In genomic region chr6:142944126-142945066, GRCh38 we compare ENCODE assay signal across 1 cellular context.
TF ChIP-seq lines count a peak whose summit lies in the region.

No MANE protein-coding gene starts in this region.

TF ChIP-seq in HepG2, 621 proteins besides CTCF, POLR2A, EP300 and RAD21 (continued from another document and continues in another):
- TF ChIP-seq, protein P1, sequence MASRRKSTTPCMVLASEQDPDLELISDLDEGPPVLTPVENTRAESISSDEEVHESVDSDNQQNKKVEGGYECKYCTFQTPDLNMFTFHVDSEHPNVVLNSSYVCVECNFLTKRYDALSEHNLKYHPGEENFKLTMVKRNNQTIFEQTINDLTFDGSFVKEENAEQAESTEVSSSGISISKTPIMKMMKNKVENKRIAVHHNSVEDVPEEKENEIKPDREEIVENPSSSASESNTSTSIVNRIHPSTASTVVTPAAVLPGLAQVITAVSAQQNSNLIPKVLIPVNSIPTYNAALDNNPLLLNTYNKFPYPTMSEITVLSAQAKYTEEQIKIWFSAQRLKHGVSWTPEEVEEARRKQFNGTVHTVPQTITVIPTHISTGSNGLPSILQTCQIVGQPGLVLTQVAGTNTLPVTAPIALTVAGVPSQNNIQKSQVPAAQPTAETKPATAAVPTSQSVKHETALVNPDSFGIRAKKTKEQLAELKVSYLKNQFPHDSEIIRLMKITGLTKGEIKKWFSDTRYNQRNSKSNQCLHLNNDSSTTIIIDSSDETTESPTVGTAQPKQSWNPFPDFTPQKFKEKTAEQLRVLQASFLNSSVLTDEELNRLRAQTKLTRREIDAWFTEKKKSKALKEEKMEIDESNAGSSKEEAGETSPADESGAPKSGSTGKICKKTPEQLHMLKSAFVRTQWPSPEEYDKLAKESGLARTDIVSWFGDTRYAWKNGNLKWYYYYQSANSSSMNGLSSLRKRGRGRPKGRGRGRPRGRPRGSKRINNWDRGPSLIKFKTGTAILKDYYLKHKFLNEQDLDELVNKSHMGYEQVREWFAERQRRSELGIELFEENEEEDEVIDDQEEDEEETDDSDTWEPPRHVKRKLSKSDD (CRISPR knock-in tag; IDR thresholded peaks at IDR 0.05; ENCODE audit: low read depth), result peak; percentile 1; the same call in 1 of the 2 replicates
- peak; percentile 84; the same call in 1 of the 2 replicates for TF ChIP-seq SP5 (CRISPR knock-in tag; IDR thresholded peaks at IDR 0.05; ENCODE audit: borderline replicate concordance, low read depth)
- 0 out of 2 replicates have a peak, but pooled peaks have one; percentile 15 for TF ChIP-seq ATF5 (CRISPR knock-in tag; IDR thresholded peaks at IDR 0.05; ENCODE audit: low read depth)
- 0 out of 2 replicates have a peak, but pooled peaks have one; percentile 72 for TF ChIP-seq ZNF567 (CRISPR knock-in tag; IDR thresholded peaks at IDR 0.05; ENCODE audit: borderline replicate concordance)
- peak; percentile 3; the same call in 1 of the 2 replicates for TF ChIP-seq SMC3 (IDR thresholded peaks at IDR 0.05; ENCODE audit: low read length)
- TF ChIP-seq PATZ1 (CRISPR knock-in tag; IDR thresholded peaks at IDR 0.05), result peak; percentile 72
- TF ChIP-seq PHF8 (CRISPR knock-in tag; IDR thresholded peaks at IDR 0.05), result peak; percentile 60; the same call in 1 of the 2 replicates
- TF ChIP-seq HNF4A (CRISPR knock-in tag; IDR thresholded peaks at IDR 0.05), result no peak
- 0 out of 2 replicates have a peak, but pooled peaks have one; percentile 46 for TF ChIP-seq ZNF615 (CRISPR knock-in tag; IDR thresholded peaks at IDR 0.05; ENCODE audit: borderline replicate concordance)
- no peak for TF ChIP-seq CBX2 (IDR thresholded peaks at IDR 0.05; ENCODE audit: low read depth, low read length)
- TF ChIP-seq CBX2 (CRISPR knock-in tag; IDR thresholded peaks at IDR 0.05; ENCODE audit: low read depth), result no peak
- TF ChIP-seq SP1 (IDR thresholded peaks at IDR 0.05), result no peak
- 0 out of 2 replicates have a peak, but pooled peaks have one; percentile 8 for TF ChIP-seq SP1 (CRISPR knock-in tag; IDR thresholded peaks at IDR 0.05)
- no peak for TF ChIP-seq EHMT2 (IDR thresholded peaks at IDR 0.05; ENCODE audit: borderline replicate concordance, low read depth, low read length)
- no peak for TF ChIP-seq SNRNP70 (IDR thresholded peaks at IDR 0.05; ENCODE audit: low read depth, low read length)
- peak; percentile 63 for TF ChIP-seq HNRNPK (IDR thresholded peaks at IDR 0.05; ENCODE audit: low read depth, low read length, poor library complexity, severe bottlenecking)
- TF ChIP-seq ZBTB43 (CRISPR knock-in tag; conservative IDR thresholded peaks at IDR 0.05), result no peak
- TF ChIP-seq MYC (CRISPR knock-in tag; IDR thresholded peaks at IDR 0.05; ENCODE audit: borderline replicate concordance), result peak; percentile 83
- TF ChIP-seq ZNF570 (CRISPR knock-in tag; IDR thresholded peaks at IDR 0.05; ENCODE audit: borderline replicate concordance), result no peak
- no peak for TF ChIP-seq ZNF549 (CRISPR knock-in tag; IDR thresholded peaks at IDR 0.05)
- TF ChIP-seq ZNF317 (CRISPR knock-in tag; IDR thresholded peaks at IDR 0.05), result peak; percentile 69
- TF ChIP-seq RBM22 (optimal IDR thresholded peaks at IDR 0.05; ENCODE audit: low read length), result no peak
- TF ChIP-seq, protein P2, sequence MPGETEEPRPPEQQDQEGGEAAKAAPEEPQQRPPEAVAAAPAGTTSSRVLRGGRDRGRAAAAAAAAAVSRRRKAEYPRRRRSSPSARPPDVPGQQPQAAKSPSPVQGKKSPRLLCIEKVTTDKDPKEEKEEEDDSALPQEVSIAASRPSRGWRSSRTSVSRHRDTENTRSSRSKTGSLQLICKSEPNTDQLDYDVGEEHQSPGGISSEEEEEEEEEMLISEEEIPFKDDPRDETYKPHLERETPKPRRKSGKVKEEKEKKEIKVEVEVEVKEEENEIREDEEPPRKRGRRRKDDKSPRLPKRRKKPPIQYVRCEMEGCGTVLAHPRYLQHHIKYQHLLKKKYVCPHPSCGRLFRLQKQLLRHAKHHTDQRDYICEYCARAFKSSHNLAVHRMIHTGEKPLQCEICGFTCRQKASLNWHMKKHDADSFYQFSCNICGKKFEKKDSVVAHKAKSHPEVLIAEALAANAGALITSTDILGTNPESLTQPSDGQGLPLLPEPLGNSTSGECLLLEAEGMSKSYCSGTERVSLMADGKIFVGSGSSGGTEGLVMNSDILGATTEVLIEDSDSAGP (CRISPR knock-in tag; IDR thresholded peaks at IDR 0.05; ENCODE audit: borderline replicate concordance), result peak; percentile 92
- TF ChIP-seq ZSCAN12 (CRISPR knock-in tag; IDR thresholded peaks at IDR 0.05), result no peak
- TF ChIP-seq ARHGAP35 (CRISPR knock-in tag; IDR thresholded peaks at IDR 0.05; ENCODE audit: borderline replicate concordance), result 0 out of 2 replicates have a peak, but pooled peaks have one; percentile 19
- peak; percentile 75; the same call in 1 of the 2 replicates for TF ChIP-seq MTA1 (CRISPR knock-in tag; IDR thresholded peaks at IDR 0.05; ENCODE audit: borderline replicate concordance)
- peak; percentile 85; the same call in 1 of the 2 replicates for TF ChIP-seq ZNF75D (CRISPR knock-in tag; IDR thresholded peaks at IDR 0.05; ENCODE audit: borderline replicate concordance)
- TF ChIP-seq NFATC3 (CRISPR knock-in tag; IDR thresholded peaks at IDR 0.05), result peak; percentile 83; the same call in 1 of the 2 replicates
- no peak for TF ChIP-seq CEBPZ (IDR thresholded peaks at IDR 0.05; ENCODE audit: low read length)
- TF ChIP-seq, protein P3, sequence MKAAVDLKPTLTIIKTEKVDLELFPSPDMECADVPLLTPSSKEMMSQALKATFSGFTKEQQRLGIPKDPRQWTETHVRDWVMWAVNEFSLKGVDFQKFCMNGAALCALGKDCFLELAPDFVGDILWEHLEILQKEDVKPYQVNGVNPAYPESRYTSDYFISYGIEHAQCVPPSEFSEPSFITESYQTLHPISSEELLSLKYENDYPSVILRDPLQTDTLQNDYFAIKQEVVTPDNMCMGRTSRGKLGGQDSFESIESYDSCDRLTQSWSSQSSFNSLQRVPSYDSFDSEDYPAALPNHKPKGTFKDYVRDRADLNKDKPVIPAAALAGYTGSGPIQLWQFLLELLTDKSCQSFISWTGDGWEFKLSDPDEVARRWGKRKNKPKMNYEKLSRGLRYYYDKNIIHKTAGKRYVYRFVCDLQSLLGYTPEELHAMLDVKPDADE (CRISPR knock-in tag; IDR thresholded peaks at IDR 0.05), result no peak
- TF ChIP-seq ZNF292 (CRISPR knock-in tag; IDR thresholded peaks at IDR 0.05; ENCODE audit: borderline replicate concordance, low read depth), result 0 out of 2 replicates have a peak, but pooled peaks have one; percentile 21
- TF ChIP-seq ZNF737 (CRISPR knock-in tag; IDR thresholded peaks at IDR 0.05; ENCODE audit: borderline replicate concordance), result 0 out of 2 replicates have a peak, but pooled peaks have one; percentile 60
- TF ChIP-seq, protein P4, sequence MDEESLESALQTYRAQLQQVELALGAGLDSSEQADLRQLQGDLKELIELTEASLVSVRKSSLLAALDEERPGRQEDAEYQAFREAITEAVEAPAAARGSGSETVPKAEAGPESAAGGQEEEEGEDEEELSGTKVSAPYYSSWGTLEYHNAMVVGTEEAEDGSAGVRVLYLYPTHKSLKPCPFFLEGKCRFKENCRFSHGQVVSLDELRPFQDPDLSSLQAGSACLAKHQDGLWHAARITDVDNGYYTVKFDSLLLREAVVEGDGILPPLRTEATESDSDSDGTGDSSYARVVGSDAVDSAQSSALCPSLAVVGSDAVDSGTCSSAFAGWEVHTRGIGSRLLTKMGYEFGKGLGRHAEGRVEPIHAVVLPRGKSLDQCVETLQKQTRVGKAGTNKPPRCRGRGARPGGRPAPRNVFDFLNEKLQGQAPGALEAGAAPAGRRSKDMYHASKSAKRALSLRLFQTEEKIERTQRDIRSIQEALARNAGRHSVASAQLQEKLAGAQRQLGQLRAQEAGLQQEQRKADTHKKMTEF (CRISPR knock-in tag; IDR thresholded peaks at IDR 0.05), result peak; percentile 31; the same call in 1 of the 2 replicates
- no peak; the same call in 1 of the 2 replicates for TF ChIP-seq ZKSCAN1 (IDR thresholded peaks at IDR 0.05; ENCODE audit: low read length)
- TF ChIP-seq U2AF1 (optimal IDR thresholded peaks at IDR 0.05; ENCODE audit: low read depth, low read length), result peak; percentile 89
- TF ChIP-seq TRIM22 (IDR thresholded peaks at IDR 0.05), result no peak
- TF ChIP-seq ZNF772 (CRISPR knock-in tag; IDR thresholded peaks at IDR 0.05), result peak; percentile 70
- TF ChIP-seq E2F5 (CRISPR knock-in tag; conservative IDR thresholded peaks at IDR 0.05), result no peak
- no peak for TF ChIP-seq NBN (conservative IDR thresholded peaks at IDR 0.05)
- no peak for TF ChIP-seq TCF7L2 (IDR thresholded peaks at IDR 0.05; ENCODE audit: low read depth, low read length)
- TF ChIP-seq FOSL2 (CRISPR knock-in tag; IDR thresholded peaks at IDR 0.05), result peak; percentile 36; the same call in 1 of the 2 replicates
- no peak for TF ChIP-seq MEF2D (CRISPR knock-in tag; IDR thresholded peaks at IDR 0.05)
- TF ChIP-seq ZNF878 (CRISPR knock-in tag; IDR thresholded peaks at IDR 0.05), result no peak
- TF ChIP-seq ZNF335 (CRISPR knock-in tag; IDR thresholded peaks at IDR 0.05), result peak; percentile 81
